In the genomic region with DNA sequence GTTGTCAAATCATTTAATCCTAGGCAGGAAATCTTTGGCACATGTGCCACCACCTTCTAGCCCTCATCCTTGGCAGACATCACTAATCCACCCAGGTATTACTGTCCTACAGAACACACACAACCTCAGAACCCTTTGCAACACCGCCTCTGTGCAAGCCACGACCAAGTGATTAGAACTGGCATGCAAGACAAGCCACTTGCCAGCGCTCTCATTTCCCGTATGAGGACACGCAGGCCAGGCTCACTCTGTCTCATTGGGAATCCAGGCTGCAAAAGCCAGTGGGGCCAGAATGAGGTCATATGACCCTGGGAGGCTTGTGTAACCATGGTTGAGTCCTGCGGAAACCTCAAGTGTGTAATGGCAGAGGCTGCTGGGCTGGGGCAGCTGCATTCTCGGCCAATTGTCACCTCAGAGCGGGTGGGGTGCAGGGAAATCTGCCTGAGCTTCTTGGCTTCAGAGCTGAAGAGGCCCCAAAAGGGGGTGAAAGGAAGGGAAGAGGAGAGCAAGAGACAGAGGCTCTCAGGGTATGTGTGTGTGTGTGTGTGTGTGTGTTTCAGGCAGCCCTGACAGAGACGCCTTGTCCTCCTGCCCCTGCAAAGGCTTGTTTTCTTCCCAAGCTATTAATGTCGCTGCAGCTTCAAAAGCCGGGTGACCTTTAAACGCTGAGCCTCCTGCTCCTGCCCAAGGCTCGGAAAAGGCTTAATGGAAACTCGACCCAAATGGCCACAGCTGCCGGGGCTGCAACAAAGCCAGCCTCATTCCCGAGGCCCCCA, we compare ENCODE assay signal across 8 cellular contexts. TPM values are rescaled to one million over a fixed set of nuclear protein-coding genes. Genes with fewer than 3 reads are reported as not detected.
DNase-seq lines count a peak whose midpoint lies in the region; ATAC-seq, FAIRE-seq and TF ChIP-seq lines count a peak whose summit lies in the region.

No MANE protein-coding gene starts in this region.

- BruUV-seq in MCF 10A (replicated peaks; lab: Mats Ljungman, UMichigan) = no TSS peak

- H3K4me3 Mint-ChIP-seq in MCF 10A (ENCODE audit: unreplicated experiment) = peak overlapping the region; percentile 64
- no peak overlapping the region for H3K4me3 Mint-ChIP-seq in activated naive CD4-positive, alpha-beta T cell treated with anti-CD3 and anti-CD28 coated beads for 36 hours
- no peak overlapping the region for H3K4me3 Mint-ChIP-seq in activated T-cell treated with anti-CD3 and anti-CD28 coated beads, Interleukin-2, amount 50 U/mL, for 24 hours

- peak overlapping the region; percentile 25 for H3K4me3 ChIP-seq in iPS-18a (ENCODE audit: low read length)

- peaks cover 15% of the 10 kb centered on the region for H3K4me1 ChIP-seq in iPS-18a (ENCODE audit: control insufficient read depth, low read depth, low read length)

- H3K27ac Mint-ChIP-seq in MCF 10A (ENCODE audit: low read depth, unreplicated experiment) = peak overlapping the region; percentile 87
- H3K27ac Mint-ChIP-seq in activated naive CD4-positive, alpha-beta T cell treated with anti-CD3 and anti-CD28 coated beads for 36 hours = no peak overlapping the region
- no peak overlapping the region for H3K27ac Mint-ChIP-seq in activated T-cell treated with anti-CD3 and anti-CD28 coated beads, Interleukin-2, amount 50 U/mL, for 24 hours

- H3K27me3 ChIP-seq in iPS-18a (ENCODE audit: control insufficient read depth, insufficient read depth, low read length) = no peaks in the 10 kb centered on the region

- peaks cover 41% of the 10 kb centered on the region for H3K4me1 Mint-ChIP-seq in MCF 10A (ENCODE audit: insufficient read depth, unreplicated experiment)
- H3K4me1 Mint-ChIP-seq in activated naive CD4-positive, alpha-beta T cell treated with anti-CD3 and anti-CD28 coated beads for 36 hours (ENCODE audit: low read depth) = peaks cover 2% of the 10 kb centered on the region
- no peaks in the 10 kb centered on the region for H3K4me1 Mint-ChIP-seq in activated T-cell treated with anti-CD3 and anti-CD28 coated beads, Interleukin-2, amount 50 U/mL, for 24 hours (ENCODE audit: low read depth)

- CTCF ChIA-PET in MCF 10A (lab: Yijun Ruan, JAX) = interaction anchor here (0.5 to 7.8 kb wide), 15 partner anchors 9 to 110 kb away, joined by 3 to 81 read pairs (median 5); no protein-coding TSS in a partner anchor
- CTCF ChIA-PET in activated naive CD4-positive, alpha-beta T cell treated with anti-CD3 and anti-CD28 coated beads for 36 hours (lab: Charles Lee) = interaction anchor here (0.7 to 3.7 kb wide), 17 partner anchors 12 to 277 kb away, joined by 3 to 24 read pairs (median 4); no protein-coding TSS in a partner anchor

- no peak for FAIRE-seq in GM19239 (lab: Jason Lieb, UNC)

- H3K36me3 ChIP-seq in iPS-18a (ENCODE audit: control insufficient read depth, low read depth, low read length) = no peaks in the 10 kb centered on the region

- no peak for TF ChIP-seq CTCF in MCF 10A (IDR thresholded peaks at IDR 0.05; ENCODE audit: unreplicated experiment)

- no peaks in the 10 kb centered on the region for H3K9me3 Mint-ChIP-seq in MCF 10A (ENCODE audit: unreplicated experiment)
- H3K9me3 Mint-ChIP-seq in activated naive CD4-positive, alpha-beta T cell treated with anti-CD3 and anti-CD28 coated beads for 36 hours = no peaks in the 10 kb centered on the region
- H3K9me3 Mint-ChIP-seq in activated T-cell treated with anti-CD3 and anti-CD28 coated beads, Interleukin-2, amount 50 U/mL, for 24 hours = no peaks in the 10 kb centered on the region

- no peaks in the 10 kb centered on the region for H3K9me3 ChIP-seq in iPS-18a (ENCODE audit: control insufficient read depth, low read depth, low read length)

- no peaks in the 10 kb centered on the region for H3K36me3 Mint-ChIP-seq in MCF 10A (ENCODE audit: insufficient read depth, unreplicated experiment)
- H3K36me3 Mint-ChIP-seq in activated naive CD4-positive, alpha-beta T cell treated with anti-CD3 and anti-CD28 coated beads for 36 hours (ENCODE audit: low read depth) = no peaks in the 10 kb centered on the region
- H3K36me3 Mint-ChIP-seq in activated T-cell treated with anti-CD3 and anti-CD28 coated beads, Interleukin-2, amount 50 U/mL, for 24 hours (ENCODE audit: low read depth) = no peaks in the 10 kb centered on the region

- ATAC-seq in GM19452 (IDR thresholded peaks at IDR 0.05; ENCODE audit: unreplicated experiment) = peak; percentile 22

- peak overlapping the region; percentile 75 for H3K27ac ChIP-seq in iPS-18a (ENCODE audit: low read length)

- H3K9ac ChIP-seq in iPS-18a (ENCODE audit: low read length) = no peak overlapping the region

- POLR2A ChIA-PET in MCF 10A (lab: Yijun Ruan, JAX) = interaction anchor here (0.6 to 4.1 kb wide), 18 partner anchors 9 to 201 kb away, joined by 3 to 45 read pairs (median 6); a partner anchor contains a TSS

- peak; percentile 82 for DNase-seq in NCI-H69 (lab: John Stamatoyannopoulos, UW)
- peak; percentile 98 for DNase-seq in MCF 10A (ENCODE audit: unreplicated experiment)
- peak; percentile 97 for DNase-seq in renal cortical epithelial cell (ENCODE audit: low read depth)
- no peak for DNase-seq in activated naive CD4-positive, alpha-beta T cell treated with anti-CD3 and anti-CD28 coated beads for 36 hours
- no peak for DNase-seq in activated T-cell treated with anti-CD3 and anti-CD28 coated beads, Interleukin-2, amount 50 U/mL, for 24 hours
- no peak for DNase-seq in GM19239 (ENCODE audit: insufficient read length, low spot score)

- H3K27me3 Mint-ChIP-seq in MCF 10A (ENCODE audit: insufficient read depth, unreplicated experiment) = no peaks in the 10 kb centered on the region
- H3K27me3 Mint-ChIP-seq in activated naive CD4-positive, alpha-beta T cell treated with anti-CD3 and anti-CD28 coated beads for 36 hours (ENCODE audit: low read depth) = no peaks in the 10 kb centered on the region
- peaks cover 2% of the 10 kb centered on the region for H3K27me3 Mint-ChIP-seq in activated T-cell treated with anti-CD3 and anti-CD28 coated beads, Interleukin-2, amount 50 U/mL, for 24 hours

- intact Hi-C loops in MCF 10A (cut with micrococcal nuclease) = loop anchor here (1.0 to 5.0 kb wide), 6 partner anchors 10 to 102 kb away; no protein-coding TSS in a partner anchor
- intact Hi-C loops in activated naive CD4-positive, alpha-beta T cell treated with anti-CD3 and anti-CD28 coated beads for 36 hours (cut with micrococcal nuclease) = loop anchor here (1.0 to 5.0 kb wide), 4 partner anchors 64 to 220 kb away; a partner anchor contains a TSS

RNA-seq across cellular contexts. Expression of a gene that starts 43.2 kb away (rescaled TPM):
- 54.1 and 59.3 TPM in 2 replicates for total RNA-seq in MCF 10A (2022)
- 20.2 and 58.9 TPM in 2 replicates for total RNA-seq in renal cortical epithelial cell
- 10 to 100 TPM; 57.5 to 59.1 TPM for total RNA-seq in activated naive CD4-positive, alpha-beta T cell treated with anti-CD3 and anti-CD28 coated beads for 36 hours

Comparison
In these comparisons a context has a peak if more than half of its experiments do, and no peak if none do; other contexts are left out.
1. DNase-seq: peak in NCI-H69 (single experiment), MCF 10A (single experiment) and renal cortical epithelial cell (single experiment); none in activated naive CD4-positive, alpha-beta T cell treated with anti-CD3 and anti-CD28 coated beads for 36 hours (single experiment), activated T-cell treated with anti-CD3 and anti-CD28 coated beads, Interleukin-2, amount 50 U/mL, for 24 hours (single experiment) and GM19239 (single experiment).